10 cellular contexts compared by ENCODE assay signal in the genomic region with DNA sequence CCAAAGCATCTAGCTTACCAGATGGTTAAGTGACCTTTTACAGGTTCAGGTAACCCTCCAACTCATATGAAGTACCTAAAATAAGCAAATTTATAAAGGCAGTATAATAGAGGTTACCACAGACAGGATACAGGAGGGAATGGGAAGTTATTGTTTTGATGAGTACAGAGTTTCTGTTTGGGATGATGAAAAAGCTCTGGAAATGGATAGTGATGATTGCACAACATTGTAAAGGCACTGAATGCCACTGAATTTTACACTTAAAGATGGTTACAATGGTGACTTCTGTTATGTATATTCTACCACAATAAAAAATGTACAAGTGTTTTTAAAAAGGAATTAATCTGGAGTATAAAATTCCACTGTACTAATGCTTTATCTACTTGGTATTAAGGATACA.
"Had no signal": no experiment of that assay in that cellular context is flagged by ENCODE, and none has a peak within 500 bp of the region (broad histone marks: within the 10 kb centered on the region; RNA-seq: fewer than 3 reads in every experiment).

No MANE protein-coding gene starts in this region.

- H3K36me3 ChIP-seq: HAP-1 had no signal

- H3K27ac ChIP-seq: GM23248 had no signal

- ATAC-seq: GM23338, HCT116 had no signal

- H3K4me3 Mint-ChIP-seq: GM23338, H9, HFFc6 had no signal

- H2AFZ ChIP-seq: GM23248, GM23338 had no signal

- H3K9ac ChIP-seq: GM23248 had no signal

- FAIRE-seq: H54 had no signal

- H3K4me3 ChIP-seq: GM23248, GM23338, HAP-1 had no signal

- H3K9me3 Mint-ChIP-seq: GM23338, H9, HFFc6 had no signal

- H3K27ac Mint-ChIP-seq: GM23338, H9, HFFc6 had no signal

- H3K4me1 ChIP-seq: HAP-1 had no signal

- H3K9me3 ChIP-seq: HAP-1 had no signal

- H3K4me2 ChIP-seq: GM23338 had no signal

- DNase-seq: GM23248, GOT3, H7, H9, HCEC 1CT, HFFc6 had no signal
